ENCODE assay signal across 14 cellular contexts in genomic region chr11:47879259-47880184, GRCh38. TPM values are rescaled to one million over a fixed set of nuclear protein-coding genes. Genes with fewer than 3 reads are reported as not detected.
DNase-seq lines count a peak whose midpoint lies in the region; ATAC-seq, FAIRE-seq and TF ChIP-seq lines count a peak whose summit lies in the region.
"Had no signal": no experiment of that assay in that cellular context is flagged by ENCODE, and none has a peak within 500 bp of the region (broad histone marks: within the 10 kb centered on the region; RNA-seq: fewer than 3 reads in every experiment).

No MANE protein-coding gene starts in this region.

- H3K4me1 Mint-ChIP-seq in activated T-helper 17 cell treated with anti-CD3 and anti-CD28 coated beads, Interleukin-2, amount 50 U/mL, for 72 hours, result peaks cover 17% of the 10 kb centered on the region
- H3K4me1 Mint-ChIP-seq in activated T-cell treated with anti-CD3 and anti-CD28 coated beads, Interleukin-2, amount 50 U/mL, for 72 hours (ENCODE audit: low read depth), result peaks cover 14% of the 10 kb centered on the region

- peak; percentile 63 for ATAC-seq in GM19463 (IDR thresholded peaks at IDR 0.05; ENCODE audit: unreplicated experiment)
- peak; percentile 79 for ATAC-seq in HG03469 (IDR thresholded peaks at IDR 0.05; ENCODE audit: unreplicated experiment)
- no peak for ATAC-seq in activated T-helper 17 cell treated with anti-CD3 and anti-CD28 coated beads, Interleukin-2, amount 50 U/mL, for 72 hours (replicated peaks)
- ATAC-seq in activated T-cell treated with anti-CD3 and anti-CD28 coated beads, Interleukin-2, amount 50 U/mL, for 72 hours (replicated peaks in 1 of 2), result no peak

- no peak for DNase-seq in GM12891 (ENCODE audit: insufficient read length, low spot score)
- DNase-seq in NCI-H2227 treated with DMSO at 0.1 percent for 48 hours (lab: John Stamatoyannopoulos, UW), result no peak
- DNase-seq in NCI-H2081 (lab: John Stamatoyannopoulos, UW), result no peak
- no peak for DNase-seq in kidney glomerular epithelial cell (lab: John Stamatoyannopoulos, UW)
- DNase-seq in activated T-cell treated with anti-CD3 and anti-CD28 coated beads, Interleukin-2, amount 50 U/mL, for 72 hours, result no peak
- DNase-seq: activated T-cell treated with anti-CD3 and anti-CD28 coated beads, Interleukin-2, amount 50 U/mL, for 48 hours; anterior cingulate cortex; BE2C; DND-41; hypothalamus; SW 1271 had no signal

- H3K27ac Mint-ChIP-seq in activated T-helper 17 cell treated with anti-CD3 and anti-CD28 coated beads, Interleukin-2, amount 50 U/mL, for 72 hours, result peak overlapping the region; percentile 44
- no peak overlapping the region for H3K27ac Mint-ChIP-seq in activated T-cell treated with anti-CD3 and anti-CD28 coated beads, Interleukin-2, amount 50 U/mL, for 72 hours

- no peak overlapping the region for H3K4me3 Mint-ChIP-seq in activated T-helper 17 cell treated with anti-CD3 and anti-CD28 coated beads, Interleukin-2, amount 50 U/mL, for 72 hours
- no peak overlapping the region for H3K4me3 Mint-ChIP-seq in activated T-cell treated with anti-CD3 and anti-CD28 coated beads, Interleukin-2, amount 50 U/mL, for 72 hours

- peaks cover 4% of the 10 kb centered on the region for H3K9me3 Mint-ChIP-seq in activated T-helper 17 cell treated with anti-CD3 and anti-CD28 coated beads, Interleukin-2, amount 50 U/mL, for 72 hours
- H3K9me3 Mint-ChIP-seq in activated T-cell treated with anti-CD3 and anti-CD28 coated beads, Interleukin-2, amount 50 U/mL, for 72 hours, result peaks cover 7 to 8% of the 10 kb centered on the region in 2 donors

- H3K27me3 Mint-ChIP-seq in activated T-helper 17 cell treated with anti-CD3 and anti-CD28 coated beads, Interleukin-2, amount 50 U/mL, for 72 hours, result no peaks in the 10 kb centered on the region
- no peaks in the 10 kb centered on the region for H3K27me3 Mint-ChIP-seq in activated T-cell treated with anti-CD3 and anti-CD28 coated beads, Interleukin-2, amount 50 U/mL, for 72 hours (ENCODE audit: low read depth)

- H3K36me3 Mint-ChIP-seq in activated T-helper 17 cell treated with anti-CD3 and anti-CD28 coated beads, Interleukin-2, amount 50 U/mL, for 72 hours (ENCODE audit: low read depth), result no peaks in the 10 kb centered on the region
- H3K36me3 Mint-ChIP-seq in activated T-cell treated with anti-CD3 and anti-CD28 coated beads, Interleukin-2, amount 50 U/mL, for 72 hours (ENCODE audit: insufficient read depth in 2 of 2), result peaks cover 3 to 8% of the 10 kb centered on the region in 2 donors

- no peak for TF ChIP-seq POLR2A in GM12891 (IDR thresholded peaks at IDR 0.05; ENCODE audit: low read depth, low read length)

- FAIRE-seq in GM12891 (lab: Jason Lieb, UNC), result peak; percentile 91

TF ChIP-seq in GM12891, 5 proteins besides CTCF, POLR2A, EP300 and RAD21:
- TF ChIP-seq SPI1 (IDR thresholded peaks at IDR 0.05; ENCODE audit: low read depth, low read length) (peak; percentile 93), POU2F2 (IDR thresholded peaks at IDR 0.05; ENCODE audit: low read depth, low read length) (peak; percentile 85), TAF1 (IDR thresholded peaks at IDR 0.05; ENCODE audit: low read depth, low read length) (no peak)
TF ChIP-seq in GM12891: peak in this region for 2.

RNA-seq across cellular contexts. Expression of gene NUP160, which starts 31.4 kb away (rescaled TPM):
- 23.5 TPM for polyA plus RNA-seq in GM12891 (2012; ENCODE audit: low read depth, missing spikeins)
- 10 to 100 TPM; 61.9 to 77.7 TPM for total RNA-seq in activated T-helper 17 cell treated with anti-CD3 and anti-CD28 coated beads, Interleukin-2, amount 50 U/mL, for 72 hours
- 10 to 100 TPM; 53.9 to 61.8 TPM for total RNA-seq in activated T-cell treated with anti-CD3 and anti-CD28 coated beads, Interleukin-2, amount 50 U/mL, for 72 hours

Comparison
In these comparisons a context has a peak if more than half of its experiments do, and no peak if none do; other contexts are left out.
1. ATAC-seq: peak in GM19463 (single experiment) and HG03469 (single experiment); none in activated T-helper 17 cell treated with anti-CD3 and anti-CD28 coated beads, Interleukin-2, amount 50 U/mL, for 72 hours (single experiment) and activated T-cell treated with anti-CD3 and anti-CD28 coated beads, Interleukin-2, amount 50 U/mL, for 72 hours (0 of 2).